In the genomic region with DNA sequence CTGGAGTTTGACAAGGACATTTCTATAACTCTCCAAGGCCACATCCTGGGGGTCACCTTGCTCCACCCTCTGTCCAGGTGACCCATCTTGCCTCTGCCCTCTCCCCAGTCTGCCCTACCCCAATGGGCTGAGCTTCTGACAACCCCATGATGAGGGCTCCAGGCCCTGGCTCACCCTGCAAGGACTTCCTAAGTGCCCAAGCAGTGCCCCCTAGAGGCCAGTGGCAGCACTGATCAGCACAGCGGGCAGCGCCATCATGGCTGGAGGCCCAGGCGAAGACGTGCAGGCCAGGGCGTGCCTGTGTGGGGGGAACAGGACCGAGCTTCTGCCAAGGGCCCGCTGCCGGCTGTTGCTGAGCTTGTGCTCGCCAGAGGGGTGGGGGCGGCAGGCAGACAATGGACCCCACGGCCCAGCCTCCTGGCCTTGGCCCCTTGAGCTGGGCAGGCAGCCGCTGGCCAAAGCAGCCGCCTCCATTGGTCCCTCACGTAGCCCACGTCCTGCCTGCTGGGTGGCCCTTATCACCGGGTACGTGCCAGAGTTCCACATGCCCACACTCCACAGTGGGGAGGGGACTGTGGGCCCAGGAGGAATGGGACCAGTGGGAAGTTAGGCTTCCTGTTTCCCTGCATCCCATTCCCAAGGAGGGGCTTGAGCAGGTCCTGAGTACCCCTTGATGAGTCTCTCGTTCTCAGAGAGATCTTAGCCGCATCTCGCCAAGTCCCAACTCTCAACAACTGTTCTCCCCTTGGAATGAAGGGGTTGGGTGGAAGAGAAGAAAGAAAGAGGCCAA, we compare ENCODE assay signal across 1 cellular context.
A peak's percentile ranks its signal among the peaks of the same experiment; 100 is the strongest.
TF ChIP-seq lines count a peak whose summit lies in the region.

No MANE protein-coding gene starts in this region.

TF ChIP-seq in HepG2, 621 proteins besides CTCF, POLR2A, EP300 and RAD21 (continued from another document and continues in another):
- TF ChIP-seq, protein P1, sequence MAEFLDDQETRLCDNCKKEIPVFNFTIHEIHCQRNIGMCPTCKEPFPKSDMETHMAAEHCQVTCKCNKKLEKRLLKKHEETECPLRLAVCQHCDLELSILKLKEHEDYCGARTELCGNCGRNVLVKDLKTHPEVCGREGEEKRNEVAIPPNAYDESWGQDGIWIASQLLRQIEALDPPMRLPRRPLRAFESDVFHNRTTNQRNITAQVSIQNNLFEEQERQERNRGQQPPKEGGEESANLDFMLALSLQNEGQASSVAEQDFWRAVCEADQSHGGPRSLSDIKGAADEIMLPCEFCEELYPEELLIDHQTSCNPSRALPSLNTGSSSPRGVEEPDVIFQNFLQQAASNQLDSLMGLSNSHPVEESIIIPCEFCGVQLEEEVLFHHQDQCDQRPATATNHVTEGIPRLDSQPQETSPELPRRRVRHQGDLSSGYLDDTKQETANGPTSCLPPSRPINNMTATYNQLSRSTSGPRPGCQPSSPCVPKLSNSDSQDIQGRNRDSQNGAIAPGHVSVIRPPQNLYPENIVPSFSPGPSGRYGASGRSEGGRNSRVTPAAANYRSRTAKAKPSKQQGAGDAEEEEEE (CRISPR knock-in tag; IDR thresholded peaks at IDR 0.05; ENCODE audit: borderline replicate concordance), result no peak; the same call in 1 of the 2 replicates
- TF ChIP-seq ZNF772 (CRISPR knock-in tag; IDR thresholded peaks at IDR 0.05) (no peak), ZNF296 (CRISPR knock-in tag; conservative IDR thresholded peaks at IDR 0.05) (no peak), ELF1 (CRISPR knock-in tag; IDR thresholded peaks at IDR 0.05) (no peak), ZBTB37 (CRISPR knock-in tag; IDR thresholded peaks at IDR 0.05) (no peak), ZBTB38 (CRISPR knock-in tag; IDR thresholded peaks at IDR 0.05) (peak; percentile 100), HOXA3 (CRISPR knock-in tag; IDR thresholded peaks at IDR 0.05) (peak; percentile 87), GATAD2A (CRISPR knock-in tag; IDR thresholded peaks at IDR 0.05) (peak; percentile 28; the same call in 1 of the 2 replicates), SETDB1 (CRISPR knock-in tag; IDR thresholded peaks at IDR 0.05; ENCODE audit: borderline replicate concordance) (no peak), ZFP90 (CRISPR knock-in tag; IDR thresholded peaks at IDR 0.05; ENCODE audit: borderline replicate concordance) (0 out of 2 replicates have a peak, but pooled peaks have one; percentile 51), ZNF260 (CRISPR knock-in tag; IDR thresholded peaks at IDR 0.05; ENCODE audit: borderline replicate concordance, low read depth) (no peak), ELF4 (CRISPR knock-in tag; IDR thresholded peaks at IDR 0.05; ENCODE audit: borderline replicate concordance) (no peak), NCOA5 (CRISPR knock-in tag; IDR thresholded peaks at IDR 0.05) (no peak), ZNF7 (CRISPR knock-in tag; IDR thresholded peaks at IDR 0.05) (no peak), SMAD1 (CRISPR knock-in tag; IDR thresholded peaks at IDR 0.05; ENCODE audit: borderline replicate concordance, low read depth) (no peak), NCOR1 (IDR thresholded peaks at IDR 0.05; ENCODE audit: borderline replicate concordance, low read length) (no peak), KAT2B (IDR thresholded peaks at IDR 0.05; ENCODE audit: borderline replicate concordance, low read depth, low read length) (no peak), NAIF1 (CRISPR knock-in tag; IDR thresholded peaks at IDR 0.05; ENCODE audit: borderline replicate concordance) (no peak), ZSCAN29 (CRISPR knock-in tag; conservative IDR thresholded peaks at IDR 0.05) (no peak), FOXM1 (CRISPR knock-in tag; IDR thresholded peaks at IDR 0.05) (no peak), ZMYM3 (CRISPR knock-in tag; IDR thresholded peaks at IDR 0.05) (peak; percentile 91), TBP (CRISPR knock-in tag; IDR thresholded peaks at IDR 0.05) (no peak), HMG20A (CRISPR knock-in tag; IDR thresholded peaks at IDR 0.05; ENCODE audit: borderline replicate concordance) (no peak; the same call in 1 of the 2 replicates), ZNF224 (CRISPR knock-in tag; IDR thresholded peaks at IDR 0.05) (no peak), ZNF333 (CRISPR knock-in tag; IDR thresholded peaks at IDR 0.05; ENCODE audit: borderline replicate concordance) (peak; percentile 78; the same call in 1 of the 2 replicates), ZNF138 (CRISPR knock-in tag; IDR thresholded peaks at IDR 0.05; ENCODE audit: low read depth) (no peak), ZNF614 (CRISPR knock-in tag; IDR thresholded peaks at IDR 0.05; ENCODE audit: borderline replicate concordance) (peak; percentile 68; the same call in 1 of the 2 replicates), RFXAP (CRISPR knock-in tag; IDR thresholded peaks at IDR 0.05; ENCODE audit: borderline replicate concordance) (0 out of 2 replicates have a peak, but pooled peaks have one; percentile 57), MEIS1 (CRISPR knock-in tag; IDR thresholded peaks at IDR 0.05; ENCODE audit: borderline replicate concordance) (no peak), SIN3A (IDR thresholded peaks at IDR 0.05; ENCODE audit: borderline replicate concordance, low read depth, low read length) (no peak), ARID5B (CRISPR knock-in tag; IDR thresholded peaks at IDR 0.05) (peak; percentile 80), ZNF609 (CRISPR knock-in tag; IDR thresholded peaks at IDR 0.05; ENCODE audit: borderline replicate concordance) (no peak; the same call in 1 of the 2 replicates), ZNF362 (CRISPR knock-in tag; IDR thresholded peaks at IDR 0.05; ENCODE audit: borderline replicate concordance) (no peak), EED (CRISPR knock-in tag; IDR thresholded peaks at IDR 0.05) (no peak), SNAPC2 (CRISPR knock-in tag; IDR thresholded peaks at IDR 0.05) (no peak)
- TF ChIP-seq, protein P2, sequence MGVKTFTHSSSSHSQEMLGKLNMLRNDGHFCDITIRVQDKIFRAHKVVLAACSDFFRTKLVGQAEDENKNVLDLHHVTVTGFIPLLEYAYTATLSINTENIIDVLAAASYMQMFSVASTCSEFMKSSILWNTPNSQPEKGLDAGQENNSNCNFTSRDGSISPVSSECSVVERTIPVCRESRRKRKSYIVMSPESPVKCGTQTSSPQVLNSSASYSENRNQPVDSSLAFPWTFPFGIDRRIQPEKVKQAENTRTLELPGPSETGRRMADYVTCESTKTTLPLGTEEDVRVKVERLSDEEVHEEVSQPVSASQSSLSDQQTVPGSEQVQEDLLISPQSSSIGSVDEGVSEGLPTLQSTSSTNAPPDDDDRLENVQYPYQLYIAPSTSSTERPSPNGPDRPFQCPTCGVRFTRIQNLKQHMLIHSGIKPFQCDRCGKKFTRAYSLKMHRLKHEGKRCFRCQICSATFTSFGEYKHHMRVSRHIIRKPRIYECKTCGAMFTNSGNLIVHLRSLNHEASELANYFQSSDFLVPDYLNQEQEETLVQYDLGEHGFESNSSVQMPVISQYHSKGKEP (CRISPR knock-in tag; IDR thresholded peaks at IDR 0.05), result no peak
- TF ChIP-seq, protein P3, sequence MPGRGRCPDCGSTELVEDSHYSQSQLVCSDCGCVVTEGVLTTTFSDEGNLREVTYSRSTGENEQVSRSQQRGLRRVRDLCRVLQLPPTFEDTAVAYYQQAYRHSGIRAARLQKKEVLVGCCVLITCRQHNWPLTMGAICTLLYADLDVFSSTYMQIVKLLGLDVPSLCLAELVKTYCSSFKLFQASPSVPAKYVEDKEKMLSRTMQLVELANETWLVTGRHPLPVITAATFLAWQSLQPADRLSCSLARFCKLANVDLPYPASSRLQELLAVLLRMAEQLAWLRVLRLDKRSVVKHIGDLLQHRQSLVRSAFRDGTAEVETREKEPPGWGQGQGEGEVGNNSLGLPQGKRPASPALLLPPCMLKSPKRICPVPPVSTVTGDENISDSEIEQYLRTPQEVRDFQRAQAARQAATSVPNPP (CRISPR knock-in tag; IDR thresholded peaks at IDR 0.05), result no peak
- TF ChIP-seq, protein P4, sequence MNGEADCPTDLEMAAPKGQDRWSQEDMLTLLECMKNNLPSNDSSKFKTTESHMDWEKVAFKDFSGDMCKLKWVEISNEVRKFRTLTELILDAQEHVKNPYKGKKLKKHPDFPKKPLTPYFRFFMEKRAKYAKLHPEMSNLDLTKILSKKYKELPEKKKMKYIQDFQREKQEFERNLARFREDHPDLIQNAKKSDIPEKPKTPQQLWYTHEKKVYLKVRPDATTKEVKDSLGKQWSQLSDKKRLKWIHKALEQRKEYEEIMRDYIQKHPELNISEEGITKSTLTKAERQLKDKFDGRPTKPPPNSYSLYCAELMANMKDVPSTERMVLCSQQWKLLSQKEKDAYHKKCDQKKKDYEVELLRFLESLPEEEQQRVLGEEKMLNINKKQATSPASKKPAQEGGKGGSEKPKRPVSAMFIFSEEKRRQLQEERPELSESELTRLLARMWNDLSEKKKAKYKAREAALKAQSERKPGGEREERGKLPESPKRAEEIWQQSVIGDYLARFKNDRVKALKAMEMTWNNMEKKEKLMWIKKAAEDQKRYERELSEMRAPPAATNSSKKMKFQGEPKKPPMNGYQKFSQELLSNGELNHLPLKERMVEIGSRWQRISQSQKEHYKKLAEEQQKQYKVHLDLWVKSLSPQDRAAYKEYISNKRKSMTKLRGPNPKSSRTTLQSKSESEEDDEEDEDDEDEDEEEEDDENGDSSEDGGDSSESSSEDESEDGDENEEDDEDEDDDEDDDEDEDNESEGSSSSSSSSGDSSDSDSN (CRISPR knock-in tag; IDR thresholded peaks at IDR 0.05), result no peak
